8 cellular contexts compared by ENCODE assay signal in the genomic region with DNA sequence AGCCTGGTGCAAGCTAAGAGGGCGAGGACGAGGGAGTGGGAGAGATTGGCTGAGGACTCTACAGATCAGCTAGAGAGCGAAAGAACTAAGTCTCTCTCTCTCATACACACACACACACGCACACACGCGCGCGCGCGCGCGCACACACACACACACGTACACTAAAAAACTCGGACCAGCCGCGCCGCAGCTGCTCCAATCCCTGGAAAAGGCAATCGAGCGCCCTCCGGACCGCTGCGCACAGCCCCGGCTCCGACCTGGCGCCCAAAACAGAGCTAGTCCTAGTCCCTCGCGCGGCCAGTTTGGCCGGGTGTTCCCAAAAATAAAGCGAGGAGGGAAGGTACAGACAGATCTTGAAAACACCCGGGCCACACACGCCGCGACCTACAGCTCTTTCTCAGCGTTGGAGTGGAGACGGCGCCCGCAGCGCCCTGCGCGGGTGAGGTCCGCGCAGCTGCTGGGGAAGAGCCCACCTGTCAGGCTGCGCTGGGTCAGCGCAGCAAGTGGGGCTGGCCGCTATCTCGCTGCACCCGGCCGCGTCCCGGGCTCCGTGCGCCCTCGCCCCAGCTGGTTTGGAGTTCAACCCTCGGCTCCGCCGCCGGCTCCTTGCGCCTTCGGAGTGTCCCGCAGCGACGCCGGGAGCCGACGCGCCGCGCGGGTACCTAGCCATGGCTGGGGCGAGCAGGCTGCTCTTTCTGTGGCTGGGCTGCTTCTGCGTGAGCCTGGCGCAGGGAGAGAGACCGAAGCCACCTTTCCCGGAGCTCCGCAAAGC. TPM values are rescaled to one million over a fixed set of nuclear protein-coding genes. Genes with fewer than 3 reads are reported as not detected.
A peak's percentile ranks its signal among the peaks of the same experiment; 100 is the strongest.
DNase-seq lines count a peak whose midpoint lies in the region; ATAC-seq, FAIRE-seq and TF ChIP-seq lines count a peak whose summit lies in the region.

A gene with protein sequence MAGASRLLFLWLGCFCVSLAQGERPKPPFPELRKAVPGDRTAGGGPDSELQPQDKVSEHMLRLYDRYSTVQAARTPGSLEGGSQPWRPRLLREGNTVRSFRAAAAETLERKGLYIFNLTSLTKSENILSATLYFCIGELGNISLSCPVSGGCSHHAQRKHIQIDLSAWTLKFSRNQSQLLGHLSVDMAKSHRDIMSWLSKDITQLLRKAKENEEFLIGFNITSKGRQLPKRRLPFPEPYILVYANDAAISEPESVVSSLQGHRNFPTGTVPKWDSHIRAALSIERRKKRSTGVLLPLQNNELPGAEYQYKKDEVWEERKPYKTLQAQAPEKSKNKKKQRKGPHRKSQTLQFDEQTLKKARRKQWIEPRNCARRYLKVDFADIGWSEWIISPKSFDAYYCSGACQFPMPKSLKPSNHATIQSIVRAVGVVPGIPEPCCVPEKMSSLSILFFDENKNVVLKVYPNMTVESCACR (plus strand): TSS at position 92 of the 772 bp plus-strand sequence. CDS start 577 bp downstream, at position 669.

- POLR2A ChIA-PET in GM12878 (lab: Charles Lee), result interaction anchor here (0.5 to 1.0 kb wide), 3 partner anchors 10 to 1855 kb away, joined by 3 to 5 read pairs (median 4); no protein-coding TSS in a partner anchor

- CTCF ChIA-PET in GM12878 (lab: Yijun Ruan, JAX), result interaction anchor here (0.8 to 15.3 kb wide), 9 partner anchors 9 to 669 kb away, joined by 3 to 268 read pairs (median 4); no protein-coding TSS in a partner anchor

- no peak for TF ChIP-seq EP300 in GM12878 (IDR thresholded peaks at IDR 0.05; ENCODE audit: borderline replicate concordance in 1 of 2, control insufficient read depth in 1 of 2, low read depth in 2 of 2, low read length in 2 of 2)
- no peak for TF ChIP-seq EP300 in stomach (IDR thresholded peaks at IDR 0.05)

- no peak for TF ChIP-seq RAD21 in GM12878 (IDR thresholded peaks at IDR 0.05; ENCODE audit: insufficient read depth, low read depth, low read length)

- 9% methylated on average over 76 of the region's 76 CpGs for WGBS in GM12878 (ENCODE audit: insufficient coverage, insufficient replicate concordance, low lambda C conversion rate, missing lambda C conversion rate)
- 1 to 3% (median 2%) methylated on average over 33 to 76 of the region's 76 CpGs for WGBS in stomach, 5 donors

- DNase-seq in EL (peak; percentile 7), LHCN-M2 (ENCODE audit: low read depth) (peak; percentile 31), GM12878 (ENCODE audit: low read depth, low spot score) (no peak), kidney (peak; percentile 70), stomach (no peak), LoVo (ENCODE audit: low spot score) (no peak), HAP-1 (ENCODE audit: low spot score in 2 of 2) (no peak)

- no peaks in the 10 kb centered on the region for H3K4me1 ChIP-seq in GM12878 (ENCODE audit: control insufficient read depth, insufficient read depth, low read length)
- H3K4me1 ChIP-seq in kidney (ENCODE audit: control insufficient read depth in 1 of 2, insufficient read depth in 1 of 2, low read depth in 1 of 2, low read length in 2 of 2), result peaks cover 0 to 5% of the 10 kb centered on the region in 2 donors
- peaks cover 5 to 24% (median 17%) of the 10 kb centered on the region in 4 donors for H3K4me1 ChIP-seq in stomach
- no peaks in the 10 kb centered on the region for H3K4me1 ChIP-seq in HAP-1

- TF ChIP-seq POLR2A in GM12878 (IDR thresholded peaks at IDR 0.05; ENCODE audit: low read depth, low read length), result no peak
- TF ChIP-seq POLR2A in stomach (IDR thresholded peaks at IDR 0.05), result no peak

- H3K27me3 ChIP-seq in GM12878 (replicated peaks in 1 of 2; ENCODE audit: control insufficient read depth in 2 of 2, insufficient read depth in 2 of 2, low read length in 1 of 2), result peaks cover 6 to 7% of the 10 kb centered on the region in 2 experiments; a peak in 3 of 4 replicates
- peaks cover 10 to 74% (median 59%) of the 10 kb centered on the region in 3 donors for H3K27me3 ChIP-seq in stomach
- peaks cover 5% of the 10 kb centered on the region; the same call in 1 of the 2 replicates for H3K27me3 ChIP-seq in HAP-1 (ENCODE audit: low read depth)

- no peak within 1 kb of the TSS for H3K27ac ChIP-seq in GM12878 (ENCODE audit: control insufficient read depth, insufficient read depth)
- H3K27ac ChIP-seq in kidney (ENCODE audit: low read depth in 2 of 2, low read length in 2 of 2), result no peak within 1 kb of the TSS
- H3K27ac ChIP-seq in stomach, result peak within 1 kb of the TSS in 1 of 5 donors; percentile 47

- in situ Hi-C loops in GM12878 (cut with MboI), result no loop called here
- in situ Hi-C loops in HAP-1 (cut with MboI; ENCODE audit: low sequenced_read_pairs), result loop anchor here (25.0 kb wide), 1 partner anchor 819 kb away; no protein-coding TSS in a partner anchor

- FAIRE-seq in GM12878 (lab: Jason Lieb, UNC), result no peak
- FAIRE-seq in kidney (lab: Jason Lieb, UNC), result no peak

- no peaks in the 10 kb centered on the region for H3K79me2 ChIP-seq in GM12878 (ENCODE audit: control insufficient read depth, insufficient read depth, low read length)

- ATAC-seq in GM12878 (peak; percentile 75), GM21423 (IDR thresholded peaks at IDR 0.05; ENCODE audit: unreplicated experiment) (no peak)

- peak within 1 kb of the TSS; percentile 65 for H3K4me3 ChIP-seq in GM12878
- H3K4me3 ChIP-seq in kidney (ENCODE audit: low read length in 2 of 2), result peak within 1 kb of the TSS; percentile 38 to 44
- peak within 1 kb of the TSS; percentile 42 to 46 (median 44) for H3K4me3 ChIP-seq in stomach
- H3K4me3 ChIP-seq in HAP-1, result no peak within 1 kb of the TSS

- H3K9me3 ChIP-seq in GM12878 (replicated peaks; ENCODE audit: control insufficient read depth, insufficient read depth, low read length) (no peaks in the 10 kb centered on the region), kidney (ENCODE audit: control insufficient read depth in 1 of 2, low read length in 2 of 2) (no peaks in the 10 kb centered on the region), stomach (no peaks in the 10 kb centered on the region), HAP-1 (no peaks in the 10 kb centered on the region)

- RAD21 ChIA-PET in GM12878 (lab: Charles Lee; ENCODE audit: unreplicated experiment), result interaction anchor here (0.7 to 3.1 kb wide), 11 partner anchors 9 to 819 kb away, joined by 3 to 14 read pairs (median 3); no protein-coding TSS in a partner anchor

- no TSS peak for BruUV-seq in GM12878 (replicated peaks; lab: Mats Ljungman, UMichigan)

- no peak within 1 kb of the TSS for H3K9ac ChIP-seq in GM12878 (ENCODE audit: control insufficient read depth, insufficient read depth, low read length)
- H3K9ac ChIP-seq in kidney (ENCODE audit: low read length in 2 of 2), result no peak within 1 kb of the TSS

- peak within 1 kb of the TSS; percentile 51 for H2AFZ ChIP-seq in GM12878 (ENCODE audit: control insufficient read depth, low read depth, low read length)

- no peaks in the 10 kb centered on the region for H4K20me1 ChIP-seq in GM12878 (ENCODE audit: control insufficient read depth, insufficient read depth)

- H3K4me2 ChIP-seq in GM12878 (ENCODE audit: control insufficient read depth, insufficient read depth), result peak within 1 kb of the TSS; percentile 72

- SMC1A ChIA-PET in GM12878 (lab: Charles Lee; ENCODE audit: uncharacterized antibody, unreplicated experiment), result interaction anchor here (0.6 to 14.8 kb wide), 16 partner anchors 9 to 668 kb away, joined by 3 to 144 read pairs (median 4); no protein-coding TSS in a partner anchor

- intact Hi-C loops in GM12878 (cut with micrococcal nuclease; ENCODE audit: unreplicated experiment), result loop anchor here (5.0 kb wide), 1 partner anchor 154 kb away; no protein-coding TSS in a partner anchor
- intact Hi-C loops in kidney (cut with DNase I), result no loop called here
- intact Hi-C loops in stomach (cut with DNase I; ENCODE audit: low total_unique reads), result no loop called here

- TF ChIP-seq CTCF in GM12878 (IDR thresholded peaks at IDR 0.05 in 2 of 3, conservative IDR thresholded peaks at IDR 0.05 in 1 of 3; ENCODE audit: control insufficient read depth in 2 of 3, extremely low read depth in 1 of 3, insufficient read depth in 1 of 3, low read depth in 3 of 3, low read length in 3 of 3) (no peak), kidney (IDR thresholded peaks at IDR 0.05; ENCODE audit: borderline replicate concordance, extremely low read depth, insufficient read depth) (no peak), stomach (IDR thresholded peaks at IDR 0.05) (no peak)

- H3K36me3 ChIP-seq in GM12878 (ENCODE audit: control insufficient read depth in 2 of 2, insufficient read depth in 2 of 2, low read length in 1 of 2) (no peaks in the 10 kb centered on the region), kidney (ENCODE audit: control insufficient read depth in 1 of 2, insufficient read depth in 2 of 2, low read length in 2 of 2) (no peaks in the 10 kb centered on the region), stomach (no peaks in the 10 kb centered on the region), HAP-1 (replicated peaks) (no peaks in the 10 kb centered on the region)

TF ChIP-seq in GM12878, 131 proteins besides CTCF, POLR2A, EP300 and RAD21:
- no peak for TF ChIP-seq ZNF384 (IDR thresholded peaks at IDR 0.05; ENCODE audit: borderline replicate concordance, low read depth, low read length)
- TF ChIP-seq HDAC6 (IDR thresholded peaks at IDR 0.05; ENCODE audit: unreplicated experiment), result peak; percentile 89
- TF ChIP-seq TCF7 (IDR thresholded peaks at IDR 0.05; ENCODE audit: borderline replicate concordance), result no peak

RNA-seq across cellular contexts. Expression of the gene that starts here (rescaled TPM):
- under 0.01 and 0.17 TPM in 2 replicates for total RNA-seq in LHCN-M2 (2014; rRNA removed)
- 0.02 TPM for polyA plus RNA-seq in LHCN-M2 (2012)
- 0.58 and 0.76 TPM in 2 replicates for total RNA-seq in GM12878 (2013; cell fraction: nucleolus; rRNA removed)
- 1.2 and 1.4 TPM in 2 replicates for total RNA-seq in GM12878 (2014; rRNA removed)
- total RNA-seq in GM12878 (2014; rRNA removed; fragmentation: Illumina TruSeq; extraction: Trizol), result 1.0 and 1.4 TPM in 2 replicates
- 0.90 and 1.2 TPM in 2 replicates for total RNA-seq in GM12878 (2021)
- not detected for polyA plus RNA-seq in GM12878 (2011; ENCODE audit: low read depth)
- polyA plus RNA-seq in GM12878 (2011; rRNA removed), result 0.91 and 1.2 TPM in 2 replicates
- 0.34 and 0.42 TPM in 2 replicates for polyA plus RNA-seq in GM12878 (2011; cell fraction: cytosol; rRNA removed)
- polyA plus RNA-seq in GM12878 (2011; cell fraction: nucleus; rRNA removed), result 0.19 and 0.50 TPM in 2 replicates
- polyA plus RNA-seq in GM12878 (2012), result not detected in 2 replicates
- polyA plus RNA-seq in GM12878 (2014; fragmentation: Illumina TruSeq; extraction: Trizol), result 0.85 and 1.1 TPM in 2 replicates
- polyA plus RNA-seq in GM12878 (2014; fragmentation: Nextera tagmentation; extraction: Ambion mirVana), result 1 to 10 TPM in 1 of 2 experiments, under 1 TPM in 1; 0.37 to 1.3 TPM
- polyA plus RNA-seq in GM12878 (2014; rRNA removed), result 0.44 and 0.53 TPM in 2 replicates
- polyA plus RNA-seq in GM12878 (2016; fragmentation: Nextera tagmentation; extraction: Ambion mirVana), result under 1 TPM; 0.39 to 0.47 TPM
- polyA minus RNA-seq in GM12878 (2011; rRNA and poly(A)+ RNA removed), result 0.57 and 1.1 TPM in 2 replicates
- 0.27 and 0.62 TPM in 2 replicates for polyA minus RNA-seq in GM12878 (2011; cell fraction: cytosol; rRNA and poly(A)+ RNA removed)
- polyA minus RNA-seq in GM12878 (2011; cell fraction: nucleus; rRNA and poly(A)+ RNA removed), result 0.85 and 1.4 TPM in 2 replicates
- 0.28 TPM for total RNA-seq in kidney
- polyA plus RNA-seq in kidney (ENCODE audit: insufficient read depth, low read depth, low replicate concordance), result not detected
- total RNA-seq in stomach, result 10 to 100 TPM in 1 of 5 donors, 1 to 10 TPM in 4; 1.8 to 36.9 (median 3.9) TPM
- under 1 TPM in 2 of 3 donors, not detected in 1; 0.15 to 0.25 TPM for polyA plus RNA-seq in stomach

Comparison
In these comparisons a context has a peak if more than half of its experiments do, and no peak if none do; other contexts are left out.
1. Peak in DNase-seq in LHCN-M2; RNA of the gene not detected or under 1 TPM.
2. Peak in DNase-seq and H3K4me3 ChIP-seq in kidney; RNA of the gene not detected or under 1 TPM.